8 cellular contexts compared by ENCODE assay signal in genomic region chr7:128455556-128456254, GRCh38. TPM values are rescaled to one million over a fixed set of nuclear protein-coding genes. Genes with fewer than 3 reads are reported as not detected.
A peak's percentile ranks its signal among the peaks of the same experiment; 100 is the strongest.
DNase-seq lines count a peak whose midpoint lies in the region; ATAC-seq and TF ChIP-seq lines count a peak whose summit lies in the region.

Gene HILPDA (plus strand): TSS chr7:128455878. CDS start chr7:128457269, 1,391 bp downstream.

- peaks cover 39% of the 10 kb centered on the region for H3K4me1 Mint-ChIP-seq in endodermal cell

- DNase-seq in Caki2 (ENCODE audit: low read depth) (peak; percentile 94), NT2/D1 (ENCODE audit: low read depth, low spot score) (peak; percentile 78), endodermal cell (peak; percentile 93), mesenteric fat pad (ENCODE audit: low spot score) (peak; percentile 99)
- peak; percentile 78 for DNase-seq in activated CD8-positive, alpha-beta memory T cell treated with anti-CD3 and anti-CD28 coated beads, Interleukin-2, amount 50 U/mL, for 1 hour (ENCODE audit: extremely low read depth)
- DNase-seq in stimulated activated CD8-positive, alpha-beta memory T cell treated with anti-CD3 and anti-CD28 coated beads, Interleukin-15, amount 100 ng/mL, for 1 hour (ENCODE audit: low read depth) = peak; percentile 79

- peak within 1 kb of the TSS; percentile 97 for H3K9ac ChIP-seq in HUES48 (ENCODE audit: low read depth, low read length)
- peak within 1 kb of the TSS; percentile 88 for H3K9ac ChIP-seq in NT2/D1 (ENCODE audit: insufficient read length, low read depth)
- H3K9ac ChIP-seq in endodermal cell (ENCODE audit: extremely low read depth, low read length, poor library complexity, severe bottlenecking) = peak within 1 kb of the TSS; percentile 88

- H3K27ac Mint-ChIP-seq in endodermal cell = peak within 1 kb of the TSS; percentile 95

- H3K9me3 ChIP-seq in HUES48 (ENCODE audit: control insufficient read depth, insufficient read depth, low read length) (no peaks in the 10 kb centered on the region), NT2/D1 (ENCODE audit: insufficient read depth, low read length) (no peaks in the 10 kb centered on the region), endodermal cell (ENCODE audit: control insufficient read depth, low read length) (no peaks in the 10 kb centered on the region)

- peak within 1 kb of the TSS; percentile 95 for H3K4me3 Mint-ChIP-seq in endodermal cell

- TF ChIP-seq CTCF in endodermal cell (conservative IDR thresholded peaks at IDR 0.05) = no peak

- WGBS in endodermal cell (ENCODE audit: insufficient coverage in 1 of 2, insufficient read length in 1 of 2), 2 experiments = 0 to 2% methylated on average over 31 to 63 of the region's 63 CpGs

- peak; percentile 81 for ATAC-seq in GM21423 (IDR thresholded peaks at IDR 0.05; ENCODE audit: unreplicated experiment)

- H3K36me3 ChIP-seq in HUES48 (ENCODE audit: control insufficient read depth, insufficient read depth, low read length) (peaks cover 21% of the 10 kb centered on the region), NT2/D1 (ENCODE audit: insufficient read depth, insufficient read length, low read length) (peaks cover 25% of the 10 kb centered on the region), endodermal cell (ENCODE audit: control insufficient read depth, insufficient read depth, low read length) (peaks cover 10% of the 10 kb centered on the region)

- H3K27ac ChIP-seq in HUES48 (ENCODE audit: low read depth, low read length) = peak within 1 kb of the TSS; percentile 97
- peak within 1 kb of the TSS; percentile 92 for H3K27ac ChIP-seq in endodermal cell (ENCODE audit: low read depth, low read length)

- in situ Hi-C loops in Caki2 (cut with HindIII; ENCODE audit: low pct_unique_long_range_greater_than_20kb, low sequenced_read_pairs) = no loop called here

- H3K4me3 ChIP-seq in HUES48 (ENCODE audit: low read depth, low read length) (peak within 1 kb of the TSS; percentile 100), NT2/D1 (ENCODE audit: insufficient read length, low read depth) (peak within 1 kb of the TSS; percentile 76), endodermal cell (ENCODE audit: low read length) (peak within 1 kb of the TSS; percentile 99)

- no peaks in the 10 kb centered on the region for H3K27me3 ChIP-seq in HUES48 (ENCODE audit: control insufficient read depth, insufficient read depth, low read length)
- no peaks in the 10 kb centered on the region for H3K27me3 ChIP-seq in NT2/D1 (ENCODE audit: insufficient read depth, insufficient read length)
- H3K27me3 ChIP-seq in endodermal cell (ENCODE audit: control insufficient read depth, insufficient read depth, low read length, poor library complexity, severe bottlenecking) = no peaks in the 10 kb centered on the region

- H3K9me3 Mint-ChIP-seq in endodermal cell = no peaks in the 10 kb centered on the region

- peaks cover 13% of the 10 kb centered on the region for H3K36me3 Mint-ChIP-seq in endodermal cell (ENCODE audit: low read depth)

- H3K27me3 Mint-ChIP-seq in endodermal cell (ENCODE audit: insufficient read depth) = peaks cover 6% of the 10 kb centered on the region

- H3K4me1 ChIP-seq in HUES48 (ENCODE audit: control insufficient read depth, insufficient read depth, low read length) (peaks cover 34% of the 10 kb centered on the region), NT2/D1 (ENCODE audit: insufficient read depth, insufficient read length) (no peaks in the 10 kb centered on the region), endodermal cell (ENCODE audit: control insufficient read depth, insufficient read depth, low read length) (peaks cover 16% of the 10 kb centered on the region)

RNA-seq across cellular contexts. Expression of gene HILPDA, which starts in this region (rescaled TPM):
- total RNA-seq in Caki2 (2014; rRNA removed; shearing (Covaris generic); ENCODE audit: low replicate concordance) = 8.6 and 14.8 TPM in 2 replicates
- 10 to 100 TPM; 26.5 to 37.9 TPM for total RNA-seq in endodermal cell
- 46.2 TPM for polyA plus RNA-seq in endodermal cell (2013, experiment 1 of 2)
- 41.3 TPM for polyA plus RNA-seq in endodermal cell (2013, experiment 2 of 2)
- 31.1 TPM for total RNA-seq in mesenteric fat pad

Comparison
In these comparisons a context has a peak if more than half of its experiments do, and no peak if none do; other contexts are left out.
1. Peak in every context shown above with its lines: DNase-seq, ATAC-seq, H3K4me3 ChIP-seq and H3K27ac ChIP-seq.